Comparison of ENCODE assay signal across 9 cellular contexts in genomic region chr1:1354271-1355247, GRCh38. TPM values are rescaled to one million over a fixed set of nuclear protein-coding genes. Genes with fewer than 3 reads are reported as not detected.
DNase-seq lines count a peak whose midpoint lies in the region; ATAC-seq and TF ChIP-seq lines count a peak whose summit lies in the region.
"Had no signal": no experiment of that assay in that cellular context is flagged by ENCODE, and none has a peak within 500 bp of the region (broad histone marks: within the 10 kb centered on the region; RNA-seq: fewer than 3 reads in every experiment).

No MANE protein-coding gene starts in this region.

- 93% methylated on average over 116 of the region's 116 CpGs for WGBS in HUES64
- 51% methylated on average over 71 of the region's 116 CpGs for WGBS in esophagus muscularis mucosa
- no CpG with 5 or more reads among the region's 116 CpGs for WGBS in trophoblast cell (ENCODE audit: extremely low coverage, insufficient coverage, insufficient read length)

- no peak overlapping the region for H2AK5ac ChIP-seq in trophoblast cell (ENCODE audit: low read length)

- H3K14ac ChIP-seq in trophoblast cell (ENCODE audit: low read length), result no peak overlapping the region

- H3K4me2 ChIP-seq in trophoblast cell (ENCODE audit: low read length), result peak overlapping the region; percentile 32

- H3K9me3 ChIP-seq in HUES64 (ENCODE audit: insufficient read depth, low read depth, low read length) (no peaks in the 10 kb centered on the region), esophagus muscularis mucosa (no peaks in the 10 kb centered on the region), trophoblast cell (ENCODE audit: insufficient read depth, low read depth, low read length) (no peaks in the 10 kb centered on the region)

- peaks cover 30% of the 10 kb centered on the region for H3K79me1 ChIP-seq in trophoblast cell (ENCODE audit: low read length)

- H3K4me1 ChIP-seq in HUES64 (ENCODE audit: insufficient read depth, low read length) (peaks cover 20% of the 10 kb centered on the region), esophagus muscularis mucosa (peaks cover 43 to 84% (median 80%) of the 10 kb centered on the region in 4 donors), trophoblast cell (ENCODE audit: control insufficient read depth in 1 of 2, insufficient read depth in 2 of 2, low read length in 2 of 2) (peaks cover 33 to 39% of the 10 kb centered on the region in 2 experiments)

- peak overlapping the region; percentile 86 for H3K27ac ChIP-seq in C4-2B
- no peak overlapping the region for H3K27ac ChIP-seq in HUES64 (ENCODE audit: low read depth, low read length)
- H3K27ac ChIP-seq in esophagus muscularis mucosa (replicated peaks in 1 of 4), result peak overlapping the region; percentile 81 to 88 (median 84)
- no peak overlapping the region for H3K27ac ChIP-seq in trophoblast cell (ENCODE audit: low read depth, low read length)

- H3K27me3 ChIP-seq in HUES64 (ENCODE audit: insufficient read depth, low read length), result peaks cover 5% of the 10 kb centered on the region; the same call in 1 of the 2 replicates
- peaks cover 0 to 68% (median 26%) of the 10 kb centered on the region in 4 donors for H3K27me3 ChIP-seq in esophagus muscularis mucosa
- peaks cover 9% of the 10 kb centered on the region for H3K27me3 ChIP-seq in trophoblast cell (ENCODE audit: insufficient read depth, low read length)

- no peak overlapping the region for H4K12ac ChIP-seq in trophoblast cell (ENCODE audit: low read depth, low read length)

- H3K4ac ChIP-seq in trophoblast cell (ENCODE audit: low read depth, low read length), result no peak overlapping the region

- H2BK120ac ChIP-seq in trophoblast cell (ENCODE audit: insufficient read depth, low read length, poor library complexity), result no peak overlapping the region

- H3K79me2 ChIP-seq in trophoblast cell (ENCODE audit: control insufficient read depth, insufficient read depth, low read length, poor library complexity), result peaks cover 18% of the 10 kb centered on the region

- H4K8ac ChIP-seq in trophoblast cell (ENCODE audit: low read depth, low read length), result peak overlapping the region; percentile 43

- no peak for TF ChIP-seq POLR2A in esophagus muscularis mucosa (IDR thresholded peaks at IDR 0.05; ENCODE audit: low read depth)

- no peak for TF ChIP-seq EP300 in esophagus muscularis mucosa (IDR thresholded peaks at IDR 0.05)

- H4K91ac ChIP-seq in trophoblast cell (ENCODE audit: low read depth, low read length), result no peak overlapping the region

- no peak overlapping the region for H2BK12ac ChIP-seq in trophoblast cell (ENCODE audit: low read length)

- intact Hi-C loops in esophagus muscularis mucosa (cut with DNase I), result no loop called here

- H3K9ac ChIP-seq in HUES64 (ENCODE audit: low read depth, low read length) (no peak overlapping the region), trophoblast cell (ENCODE audit: low read length) (no peak overlapping the region)

- no peak overlapping the region for H2BK5ac ChIP-seq in trophoblast cell (ENCODE audit: low read depth, low read length, poor library complexity)

- H3K36me3 ChIP-seq in HUES64 (ENCODE audit: insufficient read depth, low read length) (no peaks in the 10 kb centered on the region), esophagus muscularis mucosa (peaks cover 0 to 25% (median 7%) of the 10 kb centered on the region in 4 donors), trophoblast cell (ENCODE audit: control insufficient read depth in 1 of 2, insufficient read depth in 2 of 2, low read length in 2 of 2) (peaks cover 30 to 31% of the 10 kb centered on the region in 2 experiments)

- no peak overlapping the region for H2AFZ ChIP-seq in trophoblast cell (ENCODE audit: insufficient read depth, low read length, poor library complexity)

- peak overlapping the region; percentile 55 for H3K18ac ChIP-seq in trophoblast cell (ENCODE audit: low read length)

- H3K23ac ChIP-seq in trophoblast cell (ENCODE audit: low read length), result no peak overlapping the region

- DNase-seq in esophagus muscularis mucosa (ENCODE audit: extremely low spot score) (no peak), trophoblast cell (peak in 1 of 2 donors; percentile 26), KG1 (lab: John Stamatoyannopoulos, UW) (no peak), superior temporal gyrus (ENCODE audit: extremely low spot score) (no peak)
- DNase-seq: NCI-H187 treated with DMSO at 0.1 percent for 48 hours had no signal

- no peak for ATAC-seq in activated CD4-positive, CD25-positive, alpha-beta regulatory T cell treated with anti-CD3 and anti-CD28 coated beads, Interleukin-2, amount 50 U/mL, for 24 hours
- ATAC-seq in GM18520 (IDR thresholded peaks at IDR 0.05; ENCODE audit: unreplicated experiment), result no peak

- TF ChIP-seq CTCF in C4-2B (conservative IDR thresholded peaks at IDR 0.05) (no peak), esophagus muscularis mucosa (IDR thresholded peaks at IDR 0.05) (no peak)

- H3K4me3 ChIP-seq in HUES64 (ENCODE audit: low read length) (peak overlapping the region; percentile 29; the same call in 1 of the 2 replicates), esophagus muscularis mucosa (peak overlapping the region; percentile 35 to 69 (median 44)), trophoblast cell (ENCODE audit: low read depth, low read length) (peak overlapping the region; percentile 44)

RNA-seq across cellular contexts. Expression of gene MXRA8, which starts 3.8 kb away (rescaled TPM):
- 31.5 TPM for polyA plus RNA-seq in HUES64 (2013, experiment 1 of 2)
- 39.4 TPM for polyA plus RNA-seq in HUES64 (2013, experiment 2 of 2)
- 100 to 1,000 TPM in 2 of 4 donors, 10 to 100 TPM in 2; 68.5 to 129 (median 87.2) TPM for total RNA-seq in esophagus muscularis mucosa
- polyA plus RNA-seq in trophoblast cell (2013), result 198 and 200 TPM in 2 replicates

RNA-seq across cellular contexts. Expression of gene DVL1, which starts 5.3 kb away (rescaled TPM):
- 35.1 TPM for polyA plus RNA-seq in HUES64 (2013, experiment 1 of 2)
- polyA plus RNA-seq in HUES64 (2013, experiment 2 of 2), result 36.8 TPM
- total RNA-seq in esophagus muscularis mucosa, result 100 to 1,000 TPM in 2 of 4 donors, 10 to 100 TPM in 2; 66.9 to 141 (median 114) TPM
- polyA plus RNA-seq in trophoblast cell (2013), result 49.5 and 53.4 TPM in 2 replicates

RNA-seq across cellular contexts. Expression of gene AURKAIP1, which starts 20.4 kb away (rescaled TPM):
- polyA plus RNA-seq in HUES64 (2013, experiment 1 of 2), result 124 TPM
- polyA plus RNA-seq in HUES64 (2013, experiment 2 of 2), result 114 TPM
- 100 to 1,000 TPM in 3 of 4 donors, 10 to 100 TPM in 1; 98.4 to 152 (median 117) TPM for total RNA-seq in esophagus muscularis mucosa
- polyA plus RNA-seq in trophoblast cell (2013), result 113 and 117 TPM in 2 replicates

RNA-seq across cellular contexts. Expression of gene TAS1R3, which starts 23.5 kb away (rescaled TPM):
- polyA plus RNA-seq in HUES64 (2013, experiment 1 of 2), result 0.10 TPM
- polyA plus RNA-seq in HUES64 (2013, experiment 2 of 2), result 0.13 TPM
- total RNA-seq in esophagus muscularis mucosa, result under 1 TPM in 2 of 4 donors, not detected in 2; 0.17 to 0.32 TPM
- 0.17 and 0.21 TPM in 2 replicates for polyA plus RNA-seq in trophoblast cell (2013)

RNA-seq across cellular contexts. Expression of gene CPTP, which starts 30.0 kb away (rescaled TPM):
- 10.1 TPM for polyA plus RNA-seq in HUES64 (2013, experiment 1 of 2)
- 10.2 TPM for polyA plus RNA-seq in HUES64 (2013, experiment 2 of 2)
- total RNA-seq in esophagus muscularis mucosa, result 10 to 100 TPM; 15.4 to 44.9 (median 31.5) TPM
- polyA plus RNA-seq in trophoblast cell (2013), result 20.9 and 21.3 TPM in 2 replicates

Comparison
In these comparisons a context has a peak if more than half of its experiments do, and no peak if none do; other contexts are left out.
1. H3K27ac ChIP-seq: peak in C4-2B (single experiment) and esophagus muscularis mucosa (4 of 4); none in HUES64 (single experiment) and trophoblast cell (single experiment).
2. Peak in every context shown above with its lines, with median percentiles within 50 percentile points of each other: H3K4me3 ChIP-seq.